9 cellular contexts compared by ENCODE assay signal in the genomic region with DNA sequence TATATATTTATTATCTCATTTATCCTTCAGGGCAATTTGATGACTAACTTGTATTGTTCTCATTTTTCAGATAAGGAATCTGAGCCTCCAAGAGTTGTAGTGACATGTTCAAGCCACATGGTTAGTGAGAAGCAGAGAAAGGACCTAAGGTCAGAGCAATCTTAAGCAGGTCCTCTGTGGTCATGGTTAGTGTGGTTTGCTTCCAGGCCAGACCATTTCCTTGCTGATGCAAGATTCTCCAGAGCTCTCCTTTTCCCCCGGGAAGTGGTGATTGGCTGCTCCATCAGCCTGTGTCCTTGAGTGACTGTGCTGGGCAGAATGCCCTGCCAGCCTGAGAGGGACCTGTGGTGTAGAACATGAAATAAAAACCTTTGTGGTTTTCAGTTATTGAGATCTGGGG.
DNase-seq lines count a peak whose midpoint lies in the region; ATAC-seq lines count a peak whose summit lies in the region.
"Had no signal": no experiment of that assay in that cellular context is flagged by ENCODE, and none has a peak within 500 bp of the region (broad histone marks: within the 10 kb centered on the region; RNA-seq: fewer than 3 reads in every experiment).

No MANE protein-coding gene starts in this region.

- DNase-seq in NCI-H2196 (lab: John Stamatoyannopoulos, UW; ENCODE audit: unreplicated experiment) (peak; percentile 18), NCI-H2196 treated with DMSO at 0.1 percent for 48 hours (lab: John Stamatoyannopoulos, UW; ENCODE audit: unreplicated experiment) (no peak), OCI-M1 (lab: John Stamatoyannopoulos, UW) (peak; percentile 25), epithelial cell of prostate (ENCODE audit: low read depth, low spot score) (peak; percentile 64), sciatic nerve (ENCODE audit: low spot score) (no peak), germinal center (ENCODE audit: low spot score) (no peak)
- no peak for DNase-seq in stimulated activated CD4-positive, alpha-beta T cell treated with anti-CD3 and anti-CD28 coated beads, Interleukin-4, amount 100 ng/mL, for 4 hours
- DNase-seq: effector CD8-positive, alpha-beta T cell had no signal

- intact Hi-C loops in sciatic nerve (cut with DNase I): no loop called here

- ATAC-seq in sciatic nerve (peak; percentile 41), GM21737 (IDR thresholded peaks at IDR 0.05; ENCODE audit: unreplicated experiment) (no peak)

- peak overlapping the region; percentile 44 for H3K27ac ChIP-seq in epithelial cell of prostate

Comparison
In these comparisons a context has a peak if more than half of its experiments do, and no peak if none do; other contexts are left out.
1. DNase-seq: peak in NCI-H2196 (single experiment), OCI-M1 (single experiment) and epithelial cell of prostate (single experiment); none in NCI-H2196 treated with DMSO at 0.1 percent for 48 hours (single experiment), sciatic nerve (single experiment), germinal center (single experiment) and stimulated activated CD4-positive, alpha-beta T cell treated with anti-CD3 and anti-CD28 coated beads, Interleukin-4, amount 100 ng/mL, for 4 hours (0 of 2).